In genomic region chr1:114282751-114283403, GRCh38 we compare ENCODE assay signal across 8 cellular contexts.
DNase-seq lines count a peak whose midpoint lies in the region; ATAC-seq and TF ChIP-seq lines count a peak whose summit lies in the region.

No MANE protein-coding gene starts in this region.

- no peak overlapping the region for H3K27ac ChIP-seq in right lobe of liver

- TF ChIP-seq POLR2A in right lobe of liver (IDR thresholded peaks at IDR 0.05), result no peak

- no peak overlapping the region for H3K4me3 ChIP-seq in right lobe of liver

- no peaks in the 10 kb centered on the region for H3K27me3 ChIP-seq in right lobe of liver

- peaks cover 1 to 14% (median 5%) of the 10 kb centered on the region in 3 donors for H3K27me3 Mint-ChIP-seq in CD14-positive monocyte (ENCODE audit: low read depth in 3 of 3)
- peaks cover 10% of the 10 kb centered on the region for H3K27me3 Mint-ChIP-seq in activated CD4-positive, alpha-beta T cell treated with anti-CD3 and anti-CD28 coated beads, Interleukin-2, amount 10 ng/mL, durations not matched to agents 24 days and 14 days

- no peaks in the 10 kb centered on the region for H3K9me3 ChIP-seq in right lobe of liver

- H3K9me3 Mint-ChIP-seq in CD14-positive monocyte, result no peaks in the 10 kb centered on the region
- no peaks in the 10 kb centered on the region for H3K9me3 Mint-ChIP-seq in activated CD4-positive, alpha-beta T cell treated with anti-CD3 and anti-CD28 coated beads, Interleukin-2, amount 10 ng/mL, durations not matched to agents 24 days and 14 days

- H3K36me3 ChIP-seq in right lobe of liver, result no peaks in the 10 kb centered on the region

- no peak overlapping the region for H3K4me3 Mint-ChIP-seq in CD14-positive monocyte
- no peak overlapping the region for H3K4me3 Mint-ChIP-seq in activated CD4-positive, alpha-beta T cell treated with anti-CD3 and anti-CD28 coated beads, Interleukin-2, amount 10 ng/mL, durations not matched to agents 24 days and 14 days

- intact Hi-C loops in CD14-positive monocyte (cut with micrococcal nuclease), result loop anchor here (2.0 to 10.0 kb wide), 4 partner anchors 198 to 1568 kb away; partner anchors contain the start of genes OLFML3 (in 2 of the 2) and PPM1J (in 1 of the 2)
- intact Hi-C loops in activated CD4-positive, alpha-beta T cell treated with anti-CD3 and anti-CD28 coated beads, Interleukin-2, amount 10 ng/mL, durations not matched to agents 24 days and 14 days (cut with micrococcal nuclease), result loop anchor here (1.0 to 5.0 kb wide), 2 partner anchors 305 to 446 kb away; no protein-coding TSS in a partner anchor
- intact Hi-C loops in right lobe of liver (cut with DNase I), result loop anchor here in 1 of 2 donors (10.0 kb wide), 1 partner anchor 298 kb away; no protein-coding TSS in a partner anchor

- peak; percentile 90 for ATAC-seq in GM19328 (IDR thresholded peaks at IDR 0.05; ENCODE audit: unreplicated experiment)
- ATAC-seq in HG03520 (IDR thresholded peaks at IDR 0.05; ENCODE audit: unreplicated experiment), result peak; percentile 76
- peak; percentile 98 to 99 (median 99) for ATAC-seq in right lobe of liver

- H3K4me1 Mint-ChIP-seq in CD14-positive monocyte, result no peaks in the 10 kb centered on the region
- no peaks in the 10 kb centered on the region for H3K4me1 Mint-ChIP-seq in activated CD4-positive, alpha-beta T cell treated with anti-CD3 and anti-CD28 coated beads, Interleukin-2, amount 10 ng/mL, durations not matched to agents 24 days and 14 days

- WGBS in right lobe of liver (ENCODE audit: insufficient coverage, low coverage, low lambda C conversion rate, missing lambda C conversion rate), result 12% methylated on average over 5 of the region's 7 CpGs

- H3K4me1 ChIP-seq in right lobe of liver, result no peaks in the 10 kb centered on the region

- no peak overlapping the region for H3K27ac Mint-ChIP-seq in CD14-positive monocyte
- H3K27ac Mint-ChIP-seq in activated CD4-positive, alpha-beta T cell treated with anti-CD3 and anti-CD28 coated beads, Interleukin-2, amount 10 ng/mL, durations not matched to agents 24 days and 14 days, result no peak overlapping the region

- TF ChIP-seq CTCF in CD14-positive monocyte (IDR thresholded peaks at IDR 0.05) (peak; percentile 86), right lobe of liver (IDR thresholded peaks at IDR 0.05) (peak; percentile 73 to 89 (median 88))

- H3K36me3 Mint-ChIP-seq in CD14-positive monocyte, result no peaks in the 10 kb centered on the region
- H3K36me3 Mint-ChIP-seq in activated CD4-positive, alpha-beta T cell treated with anti-CD3 and anti-CD28 coated beads, Interleukin-2, amount 10 ng/mL, durations not matched to agents 24 days and 14 days (ENCODE audit: low read depth), result no peaks in the 10 kb centered on the region

- DNase-seq in CD14-positive monocyte (ENCODE audit: low spot score) (peak; percentile 80), NCI-H526 (lab: John Stamatoyannopoulos, UW) (peak; percentile 86 to 96), dedifferentiated amniotic fluid mesenchymal stem cell (ENCODE audit: extremely low spot score) (peak; percentile 88), right lobe of liver (peak; percentile 84 to 85 (median 85))
- DNase-seq in activated CD4-positive, alpha-beta T cell treated with anti-CD3 and anti-CD28 coated beads, Interleukin-2, amount 10 ng/mL, durations not matched to agents 24 days and 14 days, result peak; percentile 93
- peak; percentile 76 for DNase-seq in stimulated activated CD8-positive, alpha-beta memory T cell treated with anti-CD3 and anti-CD28 coated beads, Interleukin-12 subunit alpha, Interleukin-12 subunit beta, amount 100 ng/mL, for 1 hour (ENCODE audit: low read depth)
